ENCODE assay signal across 25 cellular contexts in the genomic region with DNA sequence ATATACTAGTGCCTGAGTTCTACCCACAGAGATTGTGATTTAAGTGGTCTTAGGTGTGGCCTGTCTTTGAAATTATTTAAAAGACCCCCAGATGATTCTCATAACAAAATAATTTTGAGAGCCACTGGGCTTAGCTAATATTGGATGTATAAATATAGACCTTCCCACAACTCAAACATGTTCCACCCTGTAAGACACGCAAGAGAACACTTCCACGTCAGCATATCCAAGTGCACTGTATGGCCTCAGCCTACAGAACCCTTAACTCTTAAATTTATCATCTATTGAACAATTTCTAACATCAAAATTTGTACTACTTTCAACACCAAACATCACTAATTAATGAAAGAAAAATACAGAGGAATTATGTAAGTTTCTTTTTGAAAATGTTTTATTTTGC. TPM values are rescaled to one million over a fixed set of nuclear protein-coding genes. Genes with fewer than 3 reads are reported as not detected.
"Had no signal": no experiment of that assay in that cellular context is flagged by ENCODE, and none has a peak within 500 bp of the region (broad histone marks: within the 10 kb centered on the region; RNA-seq: fewer than 3 reads in every experiment).

No MANE protein-coding gene starts in this region.

- H3K4me1 ChIP-seq: foreskin keratinocyte, thyroid gland had no signal

- H3K27me3 ChIP-seq: foreskin keratinocyte, hepatocyte, right lobe of liver, thyroid gland had no signal

- ATAC-seq: WTC11 had no signal

- H3K27ac ChIP-seq: foreskin keratinocyte, hepatocyte, right lobe of liver, thyroid gland had no signal

- H3K9me3 ChIP-seq: right lobe of liver, thyroid gland had no signal

- DNase-seq: activated CD4-positive, alpha-beta T cell treated with anti-CD3 and anti-CD28 coated beads for 36 hours; activated CD4-positive, alpha-beta T cell treated with anti-CD3 and anti-CD28 coated beads, Interleukin-2, amount 50 U/mL, for 4 hours; activated CD8-positive, alpha-beta memory T cell treated with anti-CD3 and anti-CD28 coated beads, Interleukin-2, amount 50 U/mL, for 48 hours; activated naive CD4-positive, alpha-beta T cell treated with Interleukin-2 at 50 U/mL for 16 hours; activated naive CD8-positive, alpha-beta T cell treated with anti-CD3 and anti-CD28 coated beads for 36 hours; activated T-cell treated with anti-CD3 and anti-CD28 coated beads, Interleukin-2, amount 50 U/mL, for 4 hours; central memory CD4-positive, alpha-beta T cell; effector memory CD4-positive, alpha-beta T cell; occipital lobe; posterior cingulate gyrus; right lobe of liver; stimulated activated CD4-positive, alpha-beta T cell treated with anti-CD3 and anti-CD28 coated beads, Interleukin-2, amount 100 ng/mL, for 48 hours; stimulated activated naive CD8-positive, alpha-beta T cell treated with anti-CD3 and anti-CD28 coated beads, Interleukin-15, Interleukin-2, amounts not matched to agents 100 U/mL and 50 U/mL, for 24 hours; substantia nigra; T1000; thyroid gland had no signal

- H3K4me3 ChIP-seq: hepatocyte, right lobe of liver, smooth muscle cell, thyroid gland had no signal

RNA-seq across cellular contexts. Expression of gene FAM177B, which starts 2.5 kb away (rescaled TPM):
- total RNA-seq: activated CD4-positive, alpha-beta T cell treated with anti-CD3 and anti-CD28 coated beads for 36 hours; activated CD8-positive, alpha-beta memory T cell treated with anti-CD3 and anti-CD28 coated beads for 36 hours; activated naive CD8-positive, alpha-beta T cell treated with anti-CD3 and anti-CD28 coated beads for 36 hours; activated T-cell treated with anti-CD3 and anti-CD28 coated beads, Interleukin-2, amount 50 U/mL, for 4 hours; astrocyte; dermis microvascular lymphatic vessel endothelial cell; foreskin keratinocyte; glomerular endothelial cell; naive thymus-derived CD4-positive, alpha-beta T cell; occipital lobe; smooth muscle cell; WTC11 had no signal
- polyA plus RNA-seq: foreskin keratinocyte; naive thymus-derived CD4-positive, alpha-beta T cell; smooth muscle cell had no signal
